21 cellular contexts compared by ENCODE assay signal in the genomic region with DNA sequence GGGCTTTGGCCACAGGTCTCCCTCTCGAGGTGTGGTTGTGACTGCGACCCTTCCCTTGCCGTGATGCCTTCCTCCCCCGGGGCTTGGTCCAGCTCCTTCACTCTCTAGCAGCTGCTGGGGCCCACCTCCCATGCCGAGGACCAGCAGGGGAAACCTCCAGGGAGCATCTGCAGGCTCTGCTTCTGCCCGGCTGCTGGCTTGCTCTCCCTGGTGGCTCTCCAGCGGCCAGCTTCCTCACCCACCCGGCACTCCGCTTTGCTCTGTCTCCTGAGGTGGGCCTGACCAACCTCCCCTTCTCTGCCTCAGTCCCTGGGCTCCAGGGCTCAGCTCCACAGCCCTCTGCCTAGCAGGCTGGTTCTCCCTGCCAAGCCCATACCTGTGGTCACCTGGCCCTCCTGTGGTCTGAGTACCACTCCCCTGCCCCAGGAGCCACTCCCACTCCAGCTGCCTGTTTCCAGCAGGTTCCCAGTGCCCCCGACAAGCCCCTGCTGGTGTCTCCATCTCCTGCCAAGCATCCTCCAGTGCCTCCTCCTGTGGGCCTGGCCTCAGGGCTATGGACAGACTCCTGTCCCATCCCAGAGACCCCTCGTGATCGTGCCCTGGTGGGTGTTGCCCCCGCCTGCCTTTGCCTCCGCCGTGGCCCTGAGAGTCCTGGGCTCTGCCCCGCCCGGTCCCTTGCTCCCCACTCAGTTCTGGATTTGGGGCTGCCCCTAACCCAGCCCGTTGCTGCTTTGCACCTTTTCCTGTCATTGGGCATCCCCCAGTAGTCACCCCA. TPM values are rescaled to one million over a fixed set of nuclear protein-coding genes. Genes with fewer than 3 reads are reported as not detected.
"Had no signal": no experiment of that assay in that cellular context is flagged by ENCODE, and none has a peak within 500 bp of the region (broad histone marks: within the 10 kb centered on the region; RNA-seq: fewer than 3 reads in every experiment).

No MANE protein-coding gene starts in this region.

- H3K4me2 ChIP-seq: hepatocyte had no signal

- H3K4me3 Mint-ChIP-seq: activated CD4-positive, alpha-beta T cell treated with anti-CD3 and anti-CD28 coated beads, Interleukin-2, amount 10 ng/mL, durations not matched to agents 24 days and 14 days; activated CD8-positive, alpha-beta T cell treated with anti-CD3 and anti-CD28 coated beads for 36 hours; activated naive CD8-positive, alpha-beta T cell treated with anti-CD3 and anti-CD28 coated beads, Interleukin-2, amount 10 ng/mL, durations not matched to agents 7 days and 5 days; activated T-helper 17 cell treated with anti-CD3 and anti-CD28 coated beads, Interleukin-2, amount 50 U/mL, for 72 hours; brain had no signal

- H3K36me3 ChIP-seq: stomach had no signal

- H3K4me1 Mint-ChIP-seq: activated CD4-positive, alpha-beta T cell treated with anti-CD3 and anti-CD28 coated beads, Interleukin-2, amount 10 ng/mL, durations not matched to agents 24 days and 14 days; activated naive CD8-positive, alpha-beta T cell treated with anti-CD3 and anti-CD28 coated beads, Interleukin-2, amount 10 ng/mL, durations not matched to agents 7 days and 5 days; activated T-helper 17 cell treated with anti-CD3 and anti-CD28 coated beads, Interleukin-2, amount 50 U/mL, for 72 hours had no signal

- H3K27me3 ChIP-seq: hepatocyte had no signal

- FAIRE-seq: colon, islet of Langerhans had no signal

- H3K4me3 ChIP-seq: dorsolateral prefrontal cortex, hepatocyte, stomach had no signal

- ATAC-seq: activated CD8-positive, alpha-beta T cell treated with anti-CD3 and anti-CD28 coated beads for 36 hours; activated T-helper 17 cell treated with anti-CD3 and anti-CD28 coated beads, Interleukin-2, amount 50 U/mL, for 72 hours had no signal

- H3K9me3 ChIP-seq: stomach had no signal

- H3K27me3 Mint-ChIP-seq: activated naive CD8-positive, alpha-beta T cell treated with anti-CD3 and anti-CD28 coated beads, Interleukin-2, amount 10 ng/mL, durations not matched to agents 7 days and 5 days had no signal

- H3K27ac Mint-ChIP-seq: activated CD4-positive, alpha-beta T cell treated with anti-CD3 and anti-CD28 coated beads, Interleukin-2, amount 10 ng/mL, durations not matched to agents 24 days and 14 days; activated CD8-positive, alpha-beta T cell treated with anti-CD3 and anti-CD28 coated beads for 36 hours; activated naive CD8-positive, alpha-beta T cell treated with anti-CD3 and anti-CD28 coated beads, Interleukin-2, amount 10 ng/mL, durations not matched to agents 7 days and 5 days; activated T-helper 17 cell treated with anti-CD3 and anti-CD28 coated beads, Interleukin-2, amount 50 U/mL, for 72 hours had no signal

- H3K36me3 Mint-ChIP-seq: activated naive CD8-positive, alpha-beta T cell treated with anti-CD3 and anti-CD28 coated beads, Interleukin-2, amount 10 ng/mL, durations not matched to agents 7 days and 5 days; brain had no signal

- H3K27ac ChIP-seq: dorsolateral prefrontal cortex, epithelial cell of prostate, hepatocyte, stomach had no signal

- H3K79me2 ChIP-seq: hepatocyte had no signal

- DNase-seq: activated CD4-positive, alpha-beta T cell treated with anti-CD3 and anti-CD28 coated beads, Interleukin-2, amount 10 ng/mL, durations not matched to agents 24 days and 14 days; activated CD8-positive, alpha-beta T cell treated with anti-CD3 and anti-CD28 coated beads for 36 hours; activated naive CD4-positive, alpha-beta T cell; activated naive CD8-positive, alpha-beta T cell treated with anti-CD3 and anti-CD28 coated beads, Interleukin-2, amount 10 ng/mL, durations not matched to agents 7 days and 5 days; activated T-cell treated with anti-CD3 and anti-CD28 coated beads, Interleukin-2, amount 50 U/mL, for 1 hour; anterior cingulate cortex; caudate nucleus; dorsolateral prefrontal cortex; foreskin fibroblast; stimulated activated CD4-positive, alpha-beta T cell treated with anti-CD3 and anti-CD28 coated beads, Interleukin-15, amount 100 ng/mL, for 24 hours; stimulated activated CD4-positive, alpha-beta T cell treated with anti-CD3 and anti-CD28 coated beads, Interleukin-4, amount 100 ng/mL, for 1 hour; stomach; T-helper 1 cell; T1000; trophoblast cell had no signal

- H3K9me3 Mint-ChIP-seq: activated CD4-positive, alpha-beta T cell treated with anti-CD3 and anti-CD28 coated beads, Interleukin-2, amount 10 ng/mL, durations not matched to agents 24 days and 14 days; activated CD8-positive, alpha-beta T cell treated with anti-CD3 and anti-CD28 coated beads for 36 hours; activated naive CD8-positive, alpha-beta T cell treated with anti-CD3 and anti-CD28 coated beads, Interleukin-2, amount 10 ng/mL, durations not matched to agents 7 days and 5 days; activated T-helper 17 cell treated with anti-CD3 and anti-CD28 coated beads, Interleukin-2, amount 50 U/mL, for 72 hours had no signal

- H3K4me1 ChIP-seq: stomach had no signal

- H2AFZ ChIP-seq: hepatocyte had no signal

RNA-seq across cellular contexts. Expression of gene MEG3, which starts 9.5 kb away (rescaled TPM):
- total RNA-seq: activated CD4-positive, alpha-beta T cell treated with anti-CD3 and anti-CD28 coated beads, Interleukin-2, amount 10 ng/mL, durations not matched to agents 24 days and 14 days; activated CD8-positive, alpha-beta T cell treated with anti-CD3 and anti-CD28 coated beads for 36 hours; activated naive CD8-positive, alpha-beta T cell treated with anti-CD3 and anti-CD28 coated beads, Interleukin-2, amount 10 ng/mL, durations not matched to agents 7 days and 5 days; activated T-helper 17 cell treated with anti-CD3 and anti-CD28 coated beads, Interleukin-2, amount 50 U/mL, for 72 hours; hepatocyte had no signal
- polyA plus RNA-seq: hepatocyte had no signal
